In genomic region chr3:184145120-184145524, GRCh38 we compare ENCODE assay signal across 9 cellular contexts. TPM values are rescaled to one million over a fixed set of nuclear protein-coding genes. Genes with fewer than 3 reads are reported as not detected.
A peak's percentile ranks its signal among the peaks of the same experiment; 100 is the strongest.
DNase-seq lines count a peak whose midpoint lies in the region; ATAC-seq and TF ChIP-seq lines count a peak whose summit lies in the region.
"Had no signal": no experiment of that assay in that cellular context is flagged by ENCODE, and none has a peak within 500 bp of the region (broad histone marks: within the 10 kb centered on the region; RNA-seq: fewer than 3 reads in every experiment).

No MANE protein-coding gene starts in this region.

- H3K36me3 Mint-ChIP-seq in activated CD4-positive, alpha-beta T cell treated with anti-CD3 and anti-CD28 coated beads, Interleukin-2, amount 10 ng/mL, durations not matched to agents 24 days and 14 days (ENCODE audit: low read depth), result peaks cover 52% of the 10 kb centered on the region

- H3K9me3 ChIP-seq in fibroblast of lung (ENCODE audit: control insufficient read depth, insufficient read depth, low read depth, low read length) (no peaks in the 10 kb centered on the region), parathyroid adenoma (ENCODE audit: control insufficient read depth, low read length) (no peaks in the 10 kb centered on the region)

- no peak overlapping the region for H3K27ac Mint-ChIP-seq in activated CD4-positive, alpha-beta T cell treated with anti-CD3 and anti-CD28 coated beads, Interleukin-2, amount 10 ng/mL, durations not matched to agents 24 days and 14 days

- H4K20me1 ChIP-seq in fibroblast of lung (ENCODE audit: control insufficient read depth, extremely low read depth, insufficient read depth, low read length), result no peaks in the 10 kb centered on the region

- H3K9ac ChIP-seq in fibroblast of lung (ENCODE audit: insufficient read depth, low read length) (no peak overlapping the region), parathyroid adenoma (no peak overlapping the region)

- H2AFZ ChIP-seq in fibroblast of lung (ENCODE audit: low read length) (no peak overlapping the region), parathyroid adenoma (no peak overlapping the region)

- peaks cover 21% of the 10 kb centered on the region for H3K36me3 ChIP-seq in fibroblast of lung (ENCODE audit: control insufficient read depth, insufficient read depth, low read length)
- H3K36me3 ChIP-seq in parathyroid adenoma (ENCODE audit: control insufficient read depth, insufficient read depth, low read length), result no peaks in the 10 kb centered on the region

- no peak overlapping the region for H3K4me3 Mint-ChIP-seq in activated CD4-positive, alpha-beta T cell treated with anti-CD3 and anti-CD28 coated beads, Interleukin-2, amount 10 ng/mL, durations not matched to agents 24 days and 14 days

- DNase-seq in activated gamma-delta T cell treated with Interleukin-2 at 50 U/mL for 16 hours (peak; percentile 19), activated gamma-delta T cell (lab: John Stamatoyannopoulos, UW) (no peak), NCI-H2081 (lab: John Stamatoyannopoulos, UW) (peak; percentile 78 to 84), fibroblast of lung (ENCODE audit: low read depth in 2 of 2) (peak; percentile 56 to 58), amniotic stem cell (lab: John Stamatoyannopoulos, UW) (no peak)
- peak; percentile 69 for DNase-seq in activated CD4-positive, alpha-beta T cell treated with anti-CD3 and anti-CD28 coated beads, Interleukin-2, amount 10 ng/mL, durations not matched to agents 24 days and 14 days

- no peaks in the 10 kb centered on the region for H3K9me3 Mint-ChIP-seq in activated CD4-positive, alpha-beta T cell treated with anti-CD3 and anti-CD28 coated beads, Interleukin-2, amount 10 ng/mL, durations not matched to agents 24 days and 14 days

- no peak for ATAC-seq in GM21717 (IDR thresholded peaks at IDR 0.05; ENCODE audit: unreplicated experiment)

- no peaks in the 10 kb centered on the region for H3K27me3 Mint-ChIP-seq in activated CD4-positive, alpha-beta T cell treated with anti-CD3 and anti-CD28 coated beads, Interleukin-2, amount 10 ng/mL, durations not matched to agents 24 days and 14 days

- peak; percentile 31 to 44 for TF ChIP-seq CTCF in fibroblast of lung (conservative IDR thresholded peaks at IDR 0.05 in 1 of 2, IDR thresholded peaks at IDR 0.05 in 1 of 2; ENCODE audit: low read depth in 1 of 2, low read length in 2 of 2)
- TF ChIP-seq CTCF in parathyroid adenoma (IDR thresholded peaks at IDR 0.05), result peak; percentile 78

- intact Hi-C loops in activated CD4-positive, alpha-beta T cell treated with anti-CD3 and anti-CD28 coated beads, Interleukin-2, amount 10 ng/mL, durations not matched to agents 24 days and 14 days (cut with micrococcal nuclease), result loop anchor here (5.0 kb wide), 1 partner anchor 142 kb away; no protein-coding TSS in a partner anchor

- H3K27me3 ChIP-seq in fibroblast of lung (ENCODE audit: control insufficient read depth, insufficient read depth, low read length) (no peaks in the 10 kb centered on the region), parathyroid adenoma (ENCODE audit: control insufficient read depth, insufficient read depth, low read length) (no peaks in the 10 kb centered on the region)

- no peaks in the 10 kb centered on the region for H3K4me1 ChIP-seq in fibroblast of lung (ENCODE audit: control insufficient read depth, extremely low read depth, insufficient read depth, low read length)
- H3K4me1 ChIP-seq in parathyroid adenoma, result no peaks in the 10 kb centered on the region

- H3K79me2 ChIP-seq in fibroblast of lung (ENCODE audit: control insufficient read depth, insufficient read depth, low read length) (peaks cover 3% of the 10 kb centered on the region), parathyroid adenoma (no peaks in the 10 kb centered on the region)

- H3K27ac ChIP-seq in fibroblast of lung (ENCODE audit: insufficient read depth, low read length) (no peak overlapping the region), parathyroid adenoma (no peak overlapping the region)

- H3K4me2 ChIP-seq in fibroblast of lung (ENCODE audit: extremely low read depth, insufficient read depth, low read length), result no peak overlapping the region
- no peak overlapping the region for H3K4me2 ChIP-seq in parathyroid adenoma (ENCODE audit: low read length)

- H3K4me3 ChIP-seq in fibroblast of lung (replicated peaks in 1 of 4; ENCODE audit: control extremely low read depth in 1 of 4, insufficient read depth in 1 of 4, low read depth in 3 of 4, low read length in 4 of 4) (no peak overlapping the region), parathyroid adenoma (ENCODE audit: low read depth, low read length) (no peak overlapping the region)

- peaks cover 2% of the 10 kb centered on the region for H3K4me1 Mint-ChIP-seq in activated CD4-positive, alpha-beta T cell treated with anti-CD3 and anti-CD28 coated beads, Interleukin-2, amount 10 ng/mL, durations not matched to agents 24 days and 14 days

RNA-seq across cellular contexts. Expression of gene EIF2B5, which starts 10.0 kb away (rescaled TPM):
- total RNA-seq in activated CD4-positive, alpha-beta T cell treated with anti-CD3 and anti-CD28 coated beads, Interleukin-2, amount 10 ng/mL, durations not matched to agents 24 days and 14 days, result 72.2 and 74.7 TPM in 2 replicates
- 23.4 and 26.9 TPM in 2 replicates for total RNA-seq in fibroblast of lung
- 23.8 and 26.7 TPM in 2 replicates for polyA plus RNA-seq in fibroblast of lung
- 19.0 and 26.5 TPM in 2 replicates for polyA plus RNA-seq in fibroblast of lung (2012)
- 24.8 and 27.7 TPM in 2 replicates for polyA minus RNA-seq in fibroblast of lung (ENCODE audit: low replicate concordance)

RNA-seq across cellular contexts. Expression of gene DVL3, which starts 10.1 kb away (rescaled TPM):
- total RNA-seq in activated CD4-positive, alpha-beta T cell treated with anti-CD3 and anti-CD28 coated beads, Interleukin-2, amount 10 ng/mL, durations not matched to agents 24 days and 14 days, result 49.0 and 54.5 TPM in 2 replicates
- total RNA-seq in fibroblast of lung, result 32.4 and 33.7 TPM in 2 replicates
- 16.5 and 19.8 TPM in 2 replicates for polyA plus RNA-seq in fibroblast of lung
- 25.9 and 39.9 TPM in 2 replicates for polyA plus RNA-seq in fibroblast of lung (2012)
- 47.8 and 83.9 TPM in 2 replicates for polyA minus RNA-seq in fibroblast of lung (ENCODE audit: low replicate concordance)

RNA-seq across cellular contexts. Expression of gene AP2M1, which starts 29.5 kb away (rescaled TPM):
- 241 and 242 TPM in 2 replicates for total RNA-seq in activated CD4-positive, alpha-beta T cell treated with anti-CD3 and anti-CD28 coated beads, Interleukin-2, amount 10 ng/mL, durations not matched to agents 24 days and 14 days
- total RNA-seq in fibroblast of lung, result 362 and 430 TPM in 2 replicates
- polyA plus RNA-seq in fibroblast of lung, result 746 and 902 TPM in 2 replicates
- polyA plus RNA-seq in fibroblast of lung (2012), result 686 and 750 TPM in 2 replicates
- polyA minus RNA-seq in fibroblast of lung (ENCODE audit: low replicate concordance), result 745 and 1,352 TPM in 2 replicates

RNA-seq across cellular contexts. Expression of gene ABCF3, which starts 40.9 kb away (rescaled TPM):
- 66.9 and 67.6 TPM in 2 replicates for total RNA-seq in activated CD4-positive, alpha-beta T cell treated with anti-CD3 and anti-CD28 coated beads, Interleukin-2, amount 10 ng/mL, durations not matched to agents 24 days and 14 days
- 63.9 and 65.1 TPM in 2 replicates for total RNA-seq in fibroblast of lung
- 31.3 and 40.2 TPM in 2 replicates for polyA plus RNA-seq in fibroblast of lung
- 32.5 and 41.7 TPM in 2 replicates for polyA plus RNA-seq in fibroblast of lung (2012)
- 146 and 162 TPM in 2 replicates for polyA minus RNA-seq in fibroblast of lung (ENCODE audit: low replicate concordance)

RNA-seq across cellular contexts. Expression of gene HTR3E, which starts 48.3 kb away (rescaled TPM):
- not detected in 2 replicates for total RNA-seq in activated CD4-positive, alpha-beta T cell treated with anti-CD3 and anti-CD28 coated beads, Interleukin-2, amount 10 ng/mL, durations not matched to agents 24 days and 14 days
- total RNA-seq in fibroblast of lung, result not detected in 2 replicates
- not detected in 2 replicates for polyA plus RNA-seq in fibroblast of lung
- not detected in 2 replicates for polyA plus RNA-seq in fibroblast of lung (2012)
- not detected in 2 replicates for polyA minus RNA-seq in fibroblast of lung (ENCODE audit: low replicate concordance)
- polyA plus RNA-seq: adipose tissue had no signal

Comparison
In these comparisons a context has a peak if more than half of its experiments do, and no peak if none do; other contexts are left out.
1. DNase-seq: peak in activated gamma-delta T cell treated with Interleukin-2 at 50 U/mL for 16 hours (single experiment), NCI-H2081 (2 of 2), activated CD4-positive, alpha-beta T cell treated with anti-CD3 and anti-CD28 coated beads, Interleukin-2, amount 10 ng/mL, durations not matched to agents 24 days and 14 days (single experiment) and fibroblast of lung (2 of 2); none in activated gamma-delta T cell (single experiment) and amniotic stem cell (single experiment).